Comparison of ENCODE assay signal across 1 cellular context in genomic region chr19:38769635-38770211, GRCh38.
TF ChIP-seq lines count a peak whose summit lies in the region.

No MANE protein-coding gene starts in this region.

TF ChIP-seq in H1, 55 proteins besides CTCF, POLR2A, EP300 and RAD21:
- TF ChIP-seq RBBP5 (IDR thresholded peaks at IDR 0.05; ENCODE audit: borderline replicate concordance, low read depth, low read length) (no peak), RFX5 (IDR thresholded peaks at IDR 0.05; ENCODE audit: borderline replicate concordance, low read depth, low read length) (no peak), KDM4A (IDR thresholded peaks at IDR 0.05; ENCODE audit: low read depth, low read length, severe bottlenecking) (no peak), POU5F1 (IDR thresholded peaks at IDR 0.05; ENCODE audit: low read depth, low read length) (no peak), TCF12 (IDR thresholded peaks at IDR 0.05; ENCODE audit: low read depth, low read length) (no peak), CREB1 (IDR thresholded peaks at IDR 0.05) (0 out of 2 replicates have a peak, but pooled peaks have one; percentile 21), JUN (IDR thresholded peaks at IDR 0.05; ENCODE audit: low read depth, low read length) (no peak), BCL11A (IDR thresholded peaks at IDR 0.05; ENCODE audit: low read depth in 2 of 2, low read length in 2 of 2) (no peak), SIN3A (conservative IDR thresholded peaks at IDR 0.05 in 1 of 2, IDR thresholded peaks at IDR 0.05 in 1 of 2; ENCODE audit: low read depth in 1 of 2, low read length in 2 of 2) (no peak), TAF1 (IDR thresholded peaks at IDR 0.05; ENCODE audit: low read depth, low read length) (no peak), HDAC6 (IDR thresholded peaks at IDR 0.05; ENCODE audit: low read depth, low read length) (no peak), HDAC2 (IDR thresholded peaks at IDR 0.05; ENCODE audit: borderline replicate concordance in 1 of 2, low read depth in 2 of 2, low read length in 2 of 2) (no peak), KDM1A (IDR thresholded peaks at IDR 0.05; ENCODE audit: borderline replicate concordance, low read length) (no peak), PHF8 (conservative IDR thresholded peaks at IDR 0.05; ENCODE audit: low read depth, low read length) (no peak), SP2 (IDR thresholded peaks at IDR 0.05; ENCODE audit: low read length) (no peak), CBX8 (IDR thresholded peaks at IDR 0.05; ENCODE audit: borderline replicate concordance, low read depth, low read length) (no peak), SRF (IDR thresholded peaks at IDR 0.05; ENCODE audit: low read depth, low read length) (no peak), EGR1 (IDR thresholded peaks at IDR 0.05; ENCODE audit: borderline replicate concordance, low read depth, low read length) (no peak), EZH2 (IDR thresholded peaks at IDR 0.05; ENCODE audit: low read depth, low read length, severe bottlenecking) (no peak), CHD1 (IDR thresholded peaks at IDR 0.05; ENCODE audit: low read depth, low read length) (no peak), ASH2L (IDR thresholded peaks at IDR 0.05; ENCODE audit: low read length) (no peak), SAP30 (IDR thresholded peaks at IDR 0.05; ENCODE audit: insufficient read depth, insufficient replicate concordance, low read length) (no peak), TEAD4 (IDR thresholded peaks at IDR 0.05; ENCODE audit: low read depth, low read length) (no peak), TAF7 (optimal IDR thresholded peaks at IDR 0.05; ENCODE audit: borderline replicate concordance, low read depth, low read length) (no peak), POLR2AphosphoS5 (IDR thresholded peaks at IDR 0.05; ENCODE audit: low read depth, low read length) (no peak), E2F6 (IDR thresholded peaks at IDR 0.05) (peak; percentile 76), SIRT6 (IDR thresholded peaks at IDR 0.05; ENCODE audit: low read length) (no peak), NRF1 (IDR thresholded peaks at IDR 0.05; ENCODE audit: low read depth, low read length) (no peak), MAX (IDR thresholded peaks at IDR 0.05) (peak; percentile 89), BACH1 (IDR thresholded peaks at IDR 0.05; ENCODE audit: low read length) (no peak), GABPA (IDR thresholded peaks at IDR 0.05; ENCODE audit: borderline replicate concordance, insufficient read depth, low read length) (peak; percentile 75; the same call in 1 of the 2 replicates), ATF2 (IDR thresholded peaks at IDR 0.05; ENCODE audit: low read length) (no peak)
